ENCODE assay signal across 1 cellular context in genomic region chr3:72017935-72018334, GRCh38.
TF ChIP-seq lines count a peak whose summit lies in the region.

No MANE protein-coding gene starts in this region.

TF ChIP-seq in K562, 482 proteins besides CTCF, POLR2A, EP300 and RAD21 (continued from another document and continues in another):
- TF ChIP-seq ZBTB40 (IDR thresholded peaks at IDR 0.05) (no peak), ZBTB40 (CRISPR knock-in tag; IDR thresholded peaks at IDR 0.05) (no peak), ELF2 (CRISPR knock-in tag; IDR thresholded peaks at IDR 0.05) (no peak), SMARCB1 (IDR thresholded peaks at IDR 0.05; ENCODE audit: insufficient read length, low read depth) (no peak), PRDM10 (IDR thresholded peaks at IDR 0.05; ENCODE audit: partially characterized antibody) (no peak), ZNF277 (CRISPR knock-in tag; IDR thresholded peaks at IDR 0.05; ENCODE audit: borderline replicate concordance) (no peak), ZNF592 (IDR thresholded peaks at IDR 0.05) (no peak), SMC3 (conservative IDR thresholded peaks at IDR 0.05; ENCODE audit: insufficient read depth, low read depth, low read length) (no peak), ARHGAP35 (IDR thresholded peaks at IDR 0.05; ENCODE audit: partially characterized antibody) (no peak), NR2C1 (IDR thresholded peaks at IDR 0.05) (no peak), NR2C1 (tag; IDR thresholded peaks at IDR 0.05) (peak; percentile 33; the same call in 1 of the 2 replicates), ZEB2 (IDR thresholded peaks at IDR 0.05) (no peak), GABPB2 (CRISPR knock-in tag; conservative IDR thresholded peaks at IDR 0.05) (no peak), PATZ1 (CRISPR knock-in tag; IDR thresholded peaks at IDR 0.05; ENCODE audit: borderline replicate concordance) (no peak), ESRRA (IDR thresholded peaks at IDR 0.05; ENCODE audit: borderline replicate concordance, low read depth) (no peak), VEZF1 (CRISPR knock-in tag; IDR thresholded peaks at IDR 0.05) (peak; percentile 11; the same call in 1 of the 2 replicates), BRCA1 (IDR thresholded peaks at IDR 0.05) (no peak), BRCA1 (CRISPR knock-in tag; IDR thresholded peaks at IDR 0.05) (no peak), POLR3G (IDR thresholded peaks at IDR 0.05; ENCODE audit: extremely low read depth, insufficient read length, insufficient replicate concordance) (no peak), TEAD4 (IDR thresholded peaks at IDR 0.05; ENCODE audit: low read length) (no peak), TEAD4 (CRISPR knock-in tag; IDR thresholded peaks at IDR 0.05; ENCODE audit: borderline replicate concordance) (no peak), PTTG1 (tag; IDR thresholded peaks at IDR 0.05; ENCODE audit: low read depth) (no peak), ZNF707 (CRISPR knock-in tag; conservative IDR thresholded peaks at IDR 0.05) (no peak), HDGF (IDR thresholded peaks at IDR 0.05) (no peak), CREBBP (IDR thresholded peaks at IDR 0.05; ENCODE audit: low read depth, low read length) (no peak), HMBOX1 (IDR thresholded peaks at IDR 0.05) (no peak), STAT6 (CRISPR knock-in tag; IDR thresholded peaks at IDR 0.05) (no peak), TBL1XR1 (IDR thresholded peaks at IDR 0.05; ENCODE audit: low read length in 2 of 2) (no peak), CBFA2T3 (IDR thresholded peaks at IDR 0.05) (peak; percentile 21), HNRNPL (IDR thresholded peaks at IDR 0.05; ENCODE audit: low read depth, low read length) (no peak)
